8 cellular contexts compared by ENCODE assay signal in the genomic region with DNA sequence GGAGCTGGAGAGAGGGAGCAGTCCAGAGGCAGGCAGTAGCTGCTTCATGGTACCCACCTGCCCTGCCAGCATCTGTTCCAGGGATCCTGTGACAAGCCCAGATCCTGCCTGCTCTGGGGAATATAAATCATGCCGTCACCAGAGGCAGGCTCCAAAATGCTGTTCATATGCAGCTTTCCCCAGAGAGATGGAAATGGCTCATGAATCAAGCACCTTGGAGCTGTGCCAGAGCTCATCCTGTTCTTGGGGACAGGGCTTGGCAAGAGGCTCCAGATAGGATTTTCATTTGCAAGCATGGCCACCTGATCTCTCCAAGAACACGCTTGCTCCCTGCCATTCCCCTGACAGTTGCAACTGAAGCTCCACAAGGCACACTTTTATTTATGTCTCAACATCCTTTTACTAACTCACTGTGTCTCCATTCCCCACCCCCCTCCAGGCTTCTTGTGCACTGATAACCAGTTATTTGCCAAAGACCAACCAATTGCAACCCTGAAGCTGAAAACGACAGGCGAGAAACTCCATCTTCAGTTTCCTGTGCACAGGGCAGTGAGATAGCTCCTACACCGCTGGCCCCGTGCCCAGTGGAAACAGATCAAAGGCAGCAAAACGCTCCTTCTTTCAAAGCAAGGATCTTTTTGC.
A peak's percentile ranks its signal among the peaks of the same experiment; 100 is the strongest.
DNase-seq lines count a peak whose midpoint lies in the region; ATAC-seq and TF ChIP-seq lines count a peak whose summit lies in the region.

No MANE protein-coding gene starts in this region.

- no peaks in the 10 kb centered on the region for H3K9me3 ChIP-seq in gastrocnemius medialis
- H3K9me3 ChIP-seq in trophoblast cell (ENCODE audit: insufficient read depth, low read depth, low read length) = no peaks in the 10 kb centered on the region

- TF ChIP-seq CTCF in gastrocnemius medialis (IDR thresholded peaks at IDR 0.05 in 4 of 5, conservative IDR thresholded peaks at IDR 0.05 in 1 of 5) = no peak

- H3K9ac ChIP-seq in trophoblast cell (ENCODE audit: low read length) = no peak overlapping the region

- H3K36me3 ChIP-seq in gastrocnemius medialis (no peaks in the 10 kb centered on the region), trophoblast cell (ENCODE audit: control insufficient read depth in 1 of 2, insufficient read depth in 2 of 2, low read length in 2 of 2) (no peaks in the 10 kb centered on the region)

- no peaks in the 10 kb centered on the region for H3K36me3 Mint-ChIP-seq in activated CD8-positive, alpha-beta memory T cell treated with anti-CD3 and anti-CD28 coated beads, Interleukin-2, amount 10 ng/mL, durations not matched to agents 7 days and 5 days
- H3K36me3 Mint-ChIP-seq in stimulated activated memory B cell treated with anti-CD40 and anti-IgM and Interleukin-4, amounts not matched to agents 10 μg/mL and 1 μg/mL and 100 μg/mL, for 72 hours = no peaks in the 10 kb centered on the region

- no peaks in the 10 kb centered on the region for H3K9me3 Mint-ChIP-seq in activated CD8-positive, alpha-beta memory T cell treated with anti-CD3 and anti-CD28 coated beads, Interleukin-2, amount 10 ng/mL, durations not matched to agents 7 days and 5 days (ENCODE audit: low read depth)
- H3K9me3 Mint-ChIP-seq in stimulated activated memory B cell treated with anti-CD40 and anti-IgM and Interleukin-4, amounts not matched to agents 10 μg/mL and 1 μg/mL and 100 μg/mL, for 72 hours = peaks cover 3% of the 10 kb centered on the region

- H3K79me1 ChIP-seq in trophoblast cell (ENCODE audit: low read length) = no peaks in the 10 kb centered on the region

- H3K4me3 Mint-ChIP-seq in activated CD8-positive, alpha-beta memory T cell treated with anti-CD3 and anti-CD28 coated beads, Interleukin-2, amount 10 ng/mL, durations not matched to agents 7 days and 5 days = no peak overlapping the region
- H3K4me3 Mint-ChIP-seq in stimulated activated memory B cell treated with anti-CD40 and anti-IgM and Interleukin-4, amounts not matched to agents 10 μg/mL and 1 μg/mL and 100 μg/mL, for 72 hours = no peak overlapping the region

- H4K91ac ChIP-seq in trophoblast cell (ENCODE audit: low read depth, low read length) = no peak overlapping the region

- in situ Hi-C loops in gastrocnemius medialis (cut with MboI; ENCODE audit: low sequenced_read_pairs in 4 of 4) = loop anchor here in 1 of 4 donors (25.0 kb wide), 1 partner anchor 402 kb away; no protein-coding TSS in a partner anchor

- H3K4me3 ChIP-seq in gastrocnemius medialis = peak overlapping the region; percentile 12 to 43 (median 25)
- H3K4me3 ChIP-seq in trophoblast cell (ENCODE audit: low read depth, low read length) = no peak overlapping the region

- H2AK5ac ChIP-seq in trophoblast cell (ENCODE audit: low read length) = no peak overlapping the region

- H2BK5ac ChIP-seq in trophoblast cell (ENCODE audit: low read depth, low read length, poor library complexity) = no peak overlapping the region

- H3K4ac ChIP-seq in trophoblast cell (ENCODE audit: low read depth, low read length) = no peak overlapping the region

- H3K23ac ChIP-seq in trophoblast cell (ENCODE audit: low read length) = no peak overlapping the region

- H3K14ac ChIP-seq in trophoblast cell (ENCODE audit: low read length) = no peak overlapping the region

- no peak overlapping the region for H4K12ac ChIP-seq in trophoblast cell (ENCODE audit: low read depth, low read length)

- no CpG with 5 or more reads among the region's 7 CpGs for WGBS in trophoblast cell (ENCODE audit: extremely low coverage, insufficient coverage, insufficient read length)

- CTCF ChIA-PET in activated CD8-positive, alpha-beta memory T cell treated with anti-CD3 and anti-CD28 coated beads, Interleukin-2, amount 10 ng/mL, durations not matched to agents 7 days and 5 days (lab: Charles Lee) = no interaction called here

- H2BK120ac ChIP-seq in trophoblast cell (ENCODE audit: insufficient read depth, low read length, poor library complexity) = no peak overlapping the region

- H3K27me3 Mint-ChIP-seq in activated CD8-positive, alpha-beta memory T cell treated with anti-CD3 and anti-CD28 coated beads, Interleukin-2, amount 10 ng/mL, durations not matched to agents 7 days and 5 days = peaks cover 18% of the 10 kb centered on the region
- peaks cover 21% of the 10 kb centered on the region for H3K27me3 Mint-ChIP-seq in stimulated activated memory B cell treated with anti-CD40 and anti-IgM and Interleukin-4, amounts not matched to agents 10 μg/mL and 1 μg/mL and 100 μg/mL, for 72 hours

- no peak overlapping the region for H4K8ac ChIP-seq in trophoblast cell (ENCODE audit: low read depth, low read length)

- H3K27ac ChIP-seq in gastrocnemius medialis = peak overlapping the region; percentile 93 to 98 (median 94)
- no peak overlapping the region for H3K27ac ChIP-seq in trophoblast cell (ENCODE audit: low read depth, low read length)

- H3K4me1 ChIP-seq in gastrocnemius medialis (peaks cover 43 to 46% of the 10 kb centered on the region in 2 donors), trophoblast cell (ENCODE audit: control insufficient read depth in 1 of 2, insufficient read depth in 2 of 2, low read length in 2 of 2) (no peaks in the 10 kb centered on the region)

- H2AFZ ChIP-seq in trophoblast cell (ENCODE audit: insufficient read depth, low read length, poor library complexity) = no peak overlapping the region

- no peak for ATAC-seq in activated CD8-positive, alpha-beta memory T cell treated with anti-CD3 and anti-CD28 coated beads, Interleukin-2, amount 10 ng/mL, durations not matched to agents 7 days and 5 days
- ATAC-seq in SK-N-SH treated with all-trans-retinoic acid at 6 μM for 48 hours (peak; percentile 87), Right ventricle myocardium superior (ENCODE audit: poor library complexity) (peak; percentile 92), gastrocnemius medialis (peak; percentile 96 to 97)
- no peak for ATAC-seq in stimulated activated memory B cell treated with anti-CD40 and anti-IgM and Interleukin-4, amounts not matched to agents 10 μg/mL and 1 μg/mL and 100 μg/mL, for 72 hours

- peak; percentile 49 to 56 for TF ChIP-seq POLR2A in gastrocnemius medialis (IDR thresholded peaks at IDR 0.05)

- no peaks in the 10 kb centered on the region for H3K79me2 ChIP-seq in trophoblast cell (ENCODE audit: control insufficient read depth, insufficient read depth, low read length, poor library complexity)

- peak; percentile 56 for DNase-seq in activated CD8-positive, alpha-beta memory T cell treated with anti-CD3 and anti-CD28 coated beads for 24 hours
- no peak for DNase-seq in activated CD8-positive, alpha-beta memory T cell treated with anti-CD3 and anti-CD28 coated beads, Interleukin-2, amount 10 ng/mL, durations not matched to agents 7 days and 5 days
- DNase-seq in Right ventricle myocardium superior (peak; percentile 85), gastrocnemius medialis (peak; percentile 97 to 99), SW 1271 (lab: John Stamatoyannopoulos, UW) (no peak), trophoblast cell (no peak)

- no peak overlapping the region for H2BK12ac ChIP-seq in trophoblast cell (ENCODE audit: low read length)

- H3K4me1 Mint-ChIP-seq in activated CD8-positive, alpha-beta memory T cell treated with anti-CD3 and anti-CD28 coated beads, Interleukin-2, amount 10 ng/mL, durations not matched to agents 7 days and 5 days = no peaks in the 10 kb centered on the region
- no peaks in the 10 kb centered on the region for H3K4me1 Mint-ChIP-seq in stimulated activated memory B cell treated with anti-CD40 and anti-IgM and Interleukin-4, amounts not matched to agents 10 μg/mL and 1 μg/mL and 100 μg/mL, for 72 hours

- no peak overlapping the region for H3K18ac ChIP-seq in trophoblast cell (ENCODE audit: low read length)

- no peak overlapping the region for H3K27ac Mint-ChIP-seq in activated CD8-positive, alpha-beta memory T cell treated with anti-CD3 and anti-CD28 coated beads, Interleukin-2, amount 10 ng/mL, durations not matched to agents 7 days and 5 days
- no peak overlapping the region for H3K27ac Mint-ChIP-seq in stimulated activated memory B cell treated with anti-CD40 and anti-IgM and Interleukin-4, amounts not matched to agents 10 μg/mL and 1 μg/mL and 100 μg/mL, for 72 hours

- H3K27me3 ChIP-seq in gastrocnemius medialis = no peaks in the 10 kb centered on the region
- no peaks in the 10 kb centered on the region for H3K27me3 ChIP-seq in trophoblast cell (ENCODE audit: insufficient read depth, low read length)

- H3K4me2 ChIP-seq in trophoblast cell (ENCODE audit: low read length) = no peak overlapping the region

- intact Hi-C loops in Right ventricle myocardium superior (cut with DNase I) = no loop called here
- intact Hi-C loops in gastrocnemius medialis (cut with DNase I; ENCODE audit: low total_unique reads) = loop anchor here (2.0 to 5.0 kb wide), 2 partner anchors 14 to 407 kb away; no protein-coding TSS in a partner anchor

TF ChIP-seq in SK-N-SH treated with all-trans-retinoic acid at 6 μM for 48 hours, 23 proteins besides CTCF, POLR2A, EP300 and RAD21 (continues in another document):
- TF ChIP-seq ZFP3 (CRISPR knock-in tag; IDR thresholded peaks at IDR 0.05) = peak; percentile 54; the same call in 1 of the 2 replicates
- TF ChIP-seq, protein P1, sequence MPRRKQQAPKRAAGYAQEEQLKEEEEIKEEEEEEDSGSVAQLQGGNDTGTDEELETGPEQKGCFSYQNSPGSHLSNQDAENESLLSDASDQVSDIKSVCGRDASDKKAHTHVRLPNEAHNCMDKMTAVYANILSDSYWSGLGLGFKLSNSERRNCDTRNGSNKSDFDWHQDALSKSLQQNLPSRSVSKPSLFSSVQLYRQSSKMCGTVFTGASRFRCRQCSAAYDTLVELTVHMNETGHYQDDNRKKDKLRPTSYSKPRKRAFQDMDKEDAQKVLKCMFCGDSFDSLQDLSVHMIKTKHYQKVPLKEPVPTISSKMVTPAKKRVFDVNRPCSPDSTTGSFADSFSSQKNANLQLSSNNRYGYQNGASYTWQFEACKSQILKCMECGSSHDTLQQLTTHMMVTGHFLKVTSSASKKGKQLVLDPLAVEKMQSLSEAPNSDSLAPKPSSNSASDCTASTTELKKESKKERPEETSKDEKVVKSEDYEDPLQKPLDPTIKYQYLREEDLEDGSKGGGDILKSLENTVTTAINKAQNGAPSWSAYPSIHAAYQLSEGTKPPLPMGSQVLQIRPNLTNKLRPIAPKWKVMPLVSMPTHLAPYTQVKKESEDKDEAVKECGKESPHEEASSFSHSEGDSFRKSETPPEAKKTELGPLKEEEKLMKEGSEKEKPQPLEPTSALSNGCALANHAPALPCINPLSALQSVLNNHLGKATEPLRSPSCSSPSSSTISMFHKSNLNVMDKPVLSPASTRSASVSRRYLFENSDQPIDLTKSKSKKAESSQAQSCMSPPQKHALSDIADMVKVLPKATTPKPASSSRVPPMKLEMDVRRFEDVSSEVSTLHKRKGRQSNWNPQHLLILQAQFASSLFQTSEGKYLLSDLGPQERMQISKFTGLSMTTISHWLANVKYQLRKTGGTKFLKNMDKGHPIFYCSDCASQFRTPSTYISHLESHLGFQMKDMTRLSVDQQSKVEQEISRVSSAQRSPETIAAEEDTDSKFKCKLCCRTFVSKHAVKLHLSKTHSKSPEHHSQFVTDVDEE (CRISPR knock-in tag; IDR thresholded peaks at IDR 0.05) = peak; percentile 59; the same call in 1 of the 2 replicates
- TF ChIP-seq RARB (CRISPR knock-in tag; IDR thresholded peaks at IDR 0.05) = no peak
- TF ChIP-seq GLIS3 (CRISPR knock-in tag; IDR thresholded peaks at IDR 0.05) = no peak
- TF ChIP-seq ISL1 (CRISPR knock-in tag; IDR thresholded peaks at IDR 0.05) = peak; percentile 38; the same call in 1 of the 2 replicates
- TF ChIP-seq SNAI2 (CRISPR knock-in tag; IDR thresholded peaks at IDR 0.05) = no peak

Comparison
In these comparisons a context has a peak if more than half of its experiments do, and no peak if none do; other contexts are left out.
1. DNase-seq: peak in activated CD8-positive, alpha-beta memory T cell treated with anti-CD3 and anti-CD28 coated beads for 24 hours (single experiment), Right ventricle myocardium superior (single experiment) and gastrocnemius medialis (2 of 2); none in activated CD8-positive, alpha-beta memory T cell treated with anti-CD3 and anti-CD28 coated beads, Interleukin-2, amount 10 ng/mL, durations not matched to agents 7 days and 5 days (single experiment), SW 1271 (0 of 2) and trophoblast cell (0 of 2).
2. ATAC-seq: peak in SK-N-SH treated with all-trans-retinoic acid at 6 μM for 48 hours (single experiment), Right ventricle myocardium superior (single experiment) and gastrocnemius medialis (2 of 2); none in activated CD8-positive, alpha-beta memory T cell treated with anti-CD3 and anti-CD28 coated beads, Interleukin-2, amount 10 ng/mL, durations not matched to agents 7 days and 5 days (single experiment) and stimulated activated memory B cell treated with anti-CD40 and anti-IgM and Interleukin-4, amounts not matched to agents 10 μg/mL and 1 μg/mL and 100 μg/mL, for 72 hours (single experiment).